Comparison of ENCODE assay signal across 1 cellular context in genomic region chr3:169758353-169758994, GRCh38.
TF ChIP-seq lines count a peak whose summit lies in the region.

No MANE protein-coding gene starts in this region.

TF ChIP-seq in K562, 482 proteins besides CTCF, POLR2A, EP300 and RAD21 (continued from another document and continues in another):
- 0 out of 2 replicates have a peak, but pooled peaks have one; percentile 8 for TF ChIP-seq ZNF449 (CRISPR knock-in tag; IDR thresholded peaks at IDR 0.05)
- no peak; the same call in 1 of the 2 replicates for TF ChIP-seq STAT5A (IDR thresholded peaks at IDR 0.05; ENCODE audit: borderline replicate concordance, low read length)
- no peak for TF ChIP-seq FOXO4 (CRISPR knock-in tag; IDR thresholded peaks at IDR 0.05)
- TF ChIP-seq SP1 (CRISPR knock-in tag; IDR thresholded peaks at IDR 0.05): no peak
- no peak for TF ChIP-seq ZNF436 (CRISPR knock-in tag; IDR thresholded peaks at IDR 0.05)
- TF ChIP-seq PHF21A (IDR thresholded peaks at IDR 0.05; ENCODE audit: borderline replicate concordance, low read depth): no peak
- peak; percentile 53; the same call in 1 of the 2 replicates for TF ChIP-seq MTA2 (IDR thresholded peaks at IDR 0.05; ENCODE audit: low read depth)
- no peak for TF ChIP-seq TCF7 (IDR thresholded peaks at IDR 0.05; ENCODE audit: borderline replicate concordance)
- TF ChIP-seq ASH1L (IDR thresholded peaks at IDR 0.05; ENCODE audit: borderline replicate concordance, low read depth, partially characterized antibody): no peak
- TF ChIP-seq PBX2 (CRISPR knock-in tag; IDR thresholded peaks at IDR 0.05; ENCODE audit: low read depth): no peak
- TF ChIP-seq PBX2 (tag; conservative IDR thresholded peaks at IDR 0.05; ENCODE audit: low read depth): peak; percentile 57
- TF ChIP-seq KLF6 (CRISPR knock-in tag; IDR thresholded peaks at IDR 0.05; ENCODE audit: borderline replicate concordance): no peak
- TF ChIP-seq ZNF592 (IDR thresholded peaks at IDR 0.05): 0 out of 2 replicates have a peak, but pooled peaks have one; percentile 11
- no peak for TF ChIP-seq CHD1 (IDR thresholded peaks at IDR 0.05; ENCODE audit: low read length)
- peak; percentile 36; the same call in 1 of the 2 replicates for TF ChIP-seq LEF1 (IDR thresholded peaks at IDR 0.05)
- 0 out of 2 replicates have a peak, but pooled peaks have one; percentile 34 for TF ChIP-seq FOXM1 (IDR thresholded peaks at IDR 0.05; ENCODE audit: low read depth)
- TF ChIP-seq FOXM1 (CRISPR knock-in tag; IDR thresholded peaks at IDR 0.05; ENCODE audit: low read depth): no peak
- TF ChIP-seq ZNF133 (CRISPR knock-in tag; IDR thresholded peaks at IDR 0.05): no peak
- TF ChIP-seq MEF2D (tag; conservative IDR thresholded peaks at IDR 0.05; ENCODE audit: low read depth): 0 out of 2 replicates have a peak, but pooled peaks have one; percentile 17
- TF ChIP-seq ZBTB2 (IDR thresholded peaks at IDR 0.05): no peak
- peak; percentile 57 for TF ChIP-seq VEZF1 (CRISPR knock-in tag; IDR thresholded peaks at IDR 0.05)
- no peak for TF ChIP-seq E2F8 (IDR thresholded peaks at IDR 0.05; ENCODE audit: low read depth, partially characterized antibody)
- TF ChIP-seq ZNF384 (IDR thresholded peaks at IDR 0.05; ENCODE audit: low read depth, low read length): no peak
- TF ChIP-seq STAT6 (CRISPR knock-in tag; IDR thresholded peaks at IDR 0.05): no peak
- no peak for TF ChIP-seq PHF20 (IDR thresholded peaks at IDR 0.05; ENCODE audit: partially characterized antibody)
- TF ChIP-seq CTCFL (IDR thresholded peaks at IDR 0.05; ENCODE audit: borderline replicate concordance, insufficient read depth, low read depth, low read length, poor library complexity, severe bottlenecking): no peak
- TF ChIP-seq CBFA2T3 (IDR thresholded peaks at IDR 0.05): peak; percentile 80
- TF ChIP-seq HDGF (IDR thresholded peaks at IDR 0.05): no peak
- TF ChIP-seq TRIM24 (IDR thresholded peaks at IDR 0.05): 0 out of 4 replicates have a peak, but pooled peaks of 1 of the 2 experiments have one; percentile 31
- no peak for TF ChIP-seq BMI1 (IDR thresholded peaks at IDR 0.05; ENCODE audit: low read length)
- TF ChIP-seq ZHX1 (conservative IDR thresholded peaks at IDR 0.05; ENCODE audit: low read length): no peak
- no peak for TF ChIP-seq TAF15 (IDR thresholded peaks at IDR 0.05; ENCODE audit: low read depth, low read length)
